8 cellular contexts compared by ENCODE assay signal in genomic region chr20:34705008-34705382, GRCh38. TPM values are rescaled to one million over a fixed set of nuclear protein-coding genes. Genes with fewer than 3 reads are reported as not detected.
DNase-seq lines count a peak whose midpoint lies in the region; ATAC-seq and TF ChIP-seq lines count a peak whose summit lies in the region.

No MANE protein-coding gene starts in this region.

- CTCF ChIA-PET in Panc1 (lab: Charles Lee) = no interaction called here

- intact Hi-C loops in Panc1 (cut with micrococcal nuclease; ENCODE audit: unreplicated experiment) = loop anchor here (10.0 kb wide), 1 partner anchor 140 kb away; no protein-coding TSS in a partner anchor

- no peak for DNase-seq in GM06990 (ENCODE audit: extremely low read depth, insufficient read length)
- DNase-seq in Panc1 (ENCODE audit: low read depth, low spot score) = no peak
- DNase-seq in epithelial cell of proximal tubule (ENCODE audit: low read depth) = no peak
- no peak for DNase-seq in progenitor cell of endocrine pancreas (ENCODE audit: low spot score, unreplicated experiment)
- no peak for DNase-seq in GF-D8 (lab: John Stamatoyannopoulos, UW)

- in situ Hi-C loops in Panc1 (cut with HindIII; ENCODE audit: low pct_unique_long_range_greater_than_20kb, low sequenced_read_pairs) = no loop called here

- peaks cover 15% of the 10 kb centered on the region for H3K27me3 Mint-ChIP-seq in progenitor cell of endocrine pancreas

- H3K27ac Mint-ChIP-seq in progenitor cell of endocrine pancreas = peak overlapping the region; percentile 99

- peaks cover 8% of the 10 kb centered on the region for H3K4me1 ChIP-seq in Panc1 (ENCODE audit: control insufficient read depth, insufficient read depth, low read length)

- no TSS peak for BruUV-seq in Panc1 (replicated peaks; lab: Mats Ljungman, UMichigan)

- no peak for ATAC-seq in Panc1
- ATAC-seq in GM18858 (IDR thresholded peaks at IDR 0.05; ENCODE audit: unreplicated experiment) = no peak
- ATAC-seq in HG03196 (IDR thresholded peaks at IDR 0.05; ENCODE audit: unreplicated experiment) = no peak
- ATAC-seq in HG03460 (IDR thresholded peaks at IDR 0.05; ENCODE audit: unreplicated experiment) = no peak

- H3K36me3 ChIP-seq in GM06990 (ENCODE audit: control insufficient read depth, insufficient read depth, low read length) = no peaks in the 10 kb centered on the region
- no peaks in the 10 kb centered on the region; the same call in 1 of the 2 replicates for H3K36me3 ChIP-seq in Panc1 (ENCODE audit: control insufficient read depth, insufficient read depth, low read length)

- H3K9me3 ChIP-seq in Panc1 (ENCODE audit: control insufficient read depth, insufficient read depth, low read depth, low read length) = no peaks in the 10 kb centered on the region

- no peaks in the 10 kb centered on the region for H3K27me3 ChIP-seq in GM06990 (replicated peaks; ENCODE audit: control insufficient read depth, insufficient read depth, low read length)
- no peaks in the 10 kb centered on the region for H3K27me3 ChIP-seq in Panc1 (ENCODE audit: control insufficient read depth, insufficient read depth, low read length)

- peak overlapping the region; percentile 71 for H3K4me3 ChIP-seq in GM06990 (replicated peaks; ENCODE audit: low read depth, low read length)
- peak overlapping the region; percentile 64 to 87 for H3K4me3 ChIP-seq in Panc1 (ENCODE audit: low read depth in 2 of 2, low read length in 2 of 2)
- H3K4me3 ChIP-seq in epithelial cell of proximal tubule (ENCODE audit: low read depth, low read length) = peak overlapping the region; percentile 79

- peak overlapping the region; percentile 97 for H3K4me3 Mint-ChIP-seq in progenitor cell of endocrine pancreas (ENCODE audit: low read depth)

- H3K4me1 Mint-ChIP-seq in progenitor cell of endocrine pancreas (ENCODE audit: low read depth) = peaks cover 32% of the 10 kb centered on the region

- POLR2A ChIA-PET in Panc1 (lab: Charles Lee) = no interaction called here

- peak overlapping the region; percentile 78 for H3K27ac ChIP-seq in Panc1 (ENCODE audit: low read length)

- H3K9me3 Mint-ChIP-seq in progenitor cell of endocrine pancreas (ENCODE audit: low read depth) = no peaks in the 10 kb centered on the region

- H3K36me3 Mint-ChIP-seq in progenitor cell of endocrine pancreas (ENCODE audit: insufficient read depth) = no peaks in the 10 kb centered on the region

- TF ChIP-seq CTCF in GM06990 (IDR thresholded peaks at IDR 0.05; ENCODE audit: insufficient read depth, low read length, poor library complexity, severe bottlenecking) (no peak), Panc1 (IDR thresholded peaks at IDR 0.05) (no peak), epithelial cell of proximal tubule (conservative IDR thresholded peaks at IDR 0.05; ENCODE audit: low read depth, low read length) (no peak), progenitor cell of endocrine pancreas (IDR thresholded peaks at IDR 0.05; ENCODE audit: unreplicated experiment) (no peak)

RNA-seq across cellular contexts. Expression of gene TP53INP2, which starts 0.9 kb away (rescaled TPM):
- 20.6 TPM for total RNA-seq in Panc1 (2021; ENCODE audit: unreplicated experiment)
- 21.1 TPM for polyA plus RNA-seq in Panc1 (2012; ENCODE audit: insufficient read length)
- total RNA-seq in epithelial cell of proximal tubule = 3.3 and 4.3 TPM in 2 replicates
- 31.5 and 33.0 TPM in 2 replicates for total RNA-seq in progenitor cell of endocrine pancreas

RNA-seq across cellular contexts. Expression of gene PIGU, which starts 28.1 kb away (rescaled TPM):
- 22.9 TPM for total RNA-seq in Panc1 (2021; ENCODE audit: unreplicated experiment)
- 19.2 TPM for polyA plus RNA-seq in Panc1 (2012; ENCODE audit: insufficient read length)
- 29.4 and 30.2 TPM in 2 replicates for total RNA-seq in epithelial cell of proximal tubule
- total RNA-seq in progenitor cell of endocrine pancreas = 44.3 and 45.8 TPM in 2 replicates
